In genomic region chr6:100897671-100898070, GRCh38 we compare ENCODE assay signal across 27 cellular contexts.
"Had no signal": no experiment of that assay in that cellular context is flagged by ENCODE, and none has a peak within 500 bp of the region (broad histone marks: within the 10 kb centered on the region; RNA-seq: fewer than 3 reads in every experiment).

No MANE protein-coding gene starts in this region.

- H3K9me3 Mint-ChIP-seq: stimulated activated naive CD8-positive, alpha-beta T cell treated with anti-CD3 and anti-CD28 coated beads, Interleukin-15, Interleukin-2, amounts not matched to agents 100 ng/mL and 50 ng/mL, for 24 hours had no signal

- H3K27ac ChIP-seq: neural progenitor cell, ovary, parathyroid adenoma, psoas muscle, right lobe of liver, sigmoid colon, stomach, thoracic aorta, thyroid gland, tibial nerve, upper lobe of left lung, vagina had no signal

- H3K9me3 ChIP-seq: ovary, psoas muscle, right lobe of liver, thoracic aorta, thyroid gland, tibial nerve, vagina had no signal

- H3K4me3 ChIP-seq: neural progenitor cell, ovary, psoas muscle, right lobe of liver, sigmoid colon, stomach, thoracic aorta, thyroid gland, tibial nerve, upper lobe of left lung, vagina had no signal

- H3K36me3 ChIP-seq: neural progenitor cell, ovary, right lobe of liver, sigmoid colon, stomach, thoracic aorta, thyroid gland, tibial nerve, upper lobe of left lung, vagina had no signal

- H3K27me3 ChIP-seq: neural progenitor cell, ovary, right lobe of liver, sigmoid colon, stomach, thyroid gland, tibial nerve, upper lobe of left lung, vagina had no signal

- H3K4me1 Mint-ChIP-seq: nephron; neural progenitor cell; stimulated activated effector memory CD8-positive, alpha-beta T cell treated with anti-CD3 and anti-CD28 coated beads, Interleukin-12 subunit alpha, Interleukin-12 subunit beta, amount 100 ng/mL, for 72 hours; stimulated activated naive B cell treated with anti-CD40 and anti-IgM and Interleukin-4, amounts not matched to agents 10 μg/mL and 1 μg/mL and 100 μg/mL, for 72 hours had no signal

- H3K4me1 ChIP-seq: neural progenitor cell, parathyroid adenoma, psoas muscle, sigmoid colon, stomach, thyroid gland, tibial nerve, upper lobe of left lung, vagina had no signal

- H3K36me3 Mint-ChIP-seq: neural progenitor cell; stimulated activated effector memory CD8-positive, alpha-beta T cell treated with anti-CD3 and anti-CD28 coated beads, Interleukin-12 subunit alpha, Interleukin-12 subunit beta, amount 100 ng/mL, for 72 hours; stimulated activated naive B cell treated with anti-CD40 and anti-IgM and Interleukin-4, amounts not matched to agents 10 μg/mL and 1 μg/mL and 100 μg/mL, for 72 hours had no signal

- H3K27ac Mint-ChIP-seq: nephron; neural progenitor cell; progenitor cell of endocrine pancreas; stimulated activated effector memory CD8-positive, alpha-beta T cell treated with anti-CD3 and anti-CD28 coated beads, Interleukin-12 subunit alpha, Interleukin-12 subunit beta, amount 100 ng/mL, for 72 hours; stimulated activated naive B cell treated with anti-CD40 and anti-IgM and Interleukin-4, amounts not matched to agents 10 μg/mL and 1 μg/mL and 100 μg/mL, for 72 hours; stimulated activated naive CD8-positive, alpha-beta T cell treated with anti-CD3 and anti-CD28 coated beads, Interleukin-15, Interleukin-2, amounts not matched to agents 100 ng/mL and 50 ng/mL, for 24 hours had no signal

- DNase-seq: occipital lobe; ovary; posterior cingulate gyrus; psoas muscle; right cardiac atrium; right lobe of liver; sigmoid colon; small intestine; stimulated activated CD4-positive, alpha-beta T cell treated with anti-CD3 and anti-CD28 coated beads, Interleukin-15, amount 100 ng/mL, for 24 hours; stimulated activated CD4-positive, alpha-beta T cell treated with anti-CD3 and anti-CD28 coated beads, Interleukin-2, amount 100 ng/mL, for 24 hours; stimulated activated CD4-positive, alpha-beta T cell treated with anti-CD3 and anti-CD28 coated beads, Interleukin-2, amount 100 ng/mL, for 48 hours; stimulated activated CD4-positive, alpha-beta T cell treated with anti-CD3 and anti-CD28 coated beads, Interleukin-4, amount 100 ng/mL, for 24 hours; stimulated activated naive B cell treated with anti-CD40 and anti-IgM and Interleukin-4, amounts not matched to agents 10 μg/mL and 1 μg/mL and 100 μg/mL, for 72 hours; stimulated activated naive CD4-positive, alpha-beta T cell treated with Interleukin-2 at 50 U/mL for 16 hours; stomach; thyroid gland; trophoblast cell had no signal

- H3K27me3 Mint-ChIP-seq: progenitor cell of endocrine pancreas; stimulated activated naive B cell treated with anti-CD40 and anti-IgM and Interleukin-4, amounts not matched to agents 10 μg/mL and 1 μg/mL and 100 μg/mL, for 72 hours had no signal

- H3K9ac ChIP-seq: neural progenitor cell, parathyroid adenoma had no signal

- H3K4me3 Mint-ChIP-seq: nephron; neural progenitor cell; stimulated activated effector memory CD8-positive, alpha-beta T cell treated with anti-CD3 and anti-CD28 coated beads, Interleukin-12 subunit alpha, Interleukin-12 subunit beta, amount 100 ng/mL, for 72 hours; stimulated activated naive B cell treated with anti-CD40 and anti-IgM and Interleukin-4, amounts not matched to agents 10 μg/mL and 1 μg/mL and 100 μg/mL, for 72 hours; stimulated activated naive CD8-positive, alpha-beta T cell treated with anti-CD3 and anti-CD28 coated beads, Interleukin-15, Interleukin-2, amounts not matched to agents 100 ng/mL and 50 ng/mL, for 24 hours had no signal
